15 cellular contexts compared by ENCODE assay signal in the genomic region with DNA sequence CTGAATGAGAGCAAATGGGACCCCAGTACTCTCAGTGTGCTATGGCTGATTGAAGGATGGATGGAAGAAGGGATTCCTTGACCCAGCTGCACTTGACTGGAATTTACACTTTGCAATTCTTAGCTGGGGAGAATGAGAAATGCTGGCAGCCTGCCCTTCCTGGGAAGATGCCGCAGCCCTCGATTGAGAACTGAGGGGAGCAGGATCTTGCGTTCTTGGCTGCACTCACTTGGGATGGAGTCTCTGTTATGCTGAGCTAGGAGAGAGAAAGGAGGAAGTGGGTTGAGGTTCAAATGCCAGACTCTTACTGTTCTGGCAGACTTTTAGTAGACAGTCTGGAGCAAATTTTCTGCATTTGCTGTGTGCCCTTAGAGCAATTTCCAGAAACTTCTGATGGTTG.
"Had no signal": no experiment of that assay in that cellular context is flagged by ENCODE, and none has a peak within 500 bp of the region (broad histone marks: within the 10 kb centered on the region; RNA-seq: fewer than 3 reads in every experiment).

No MANE protein-coding gene starts in this region.

- DNase-seq: activated CD4-positive, alpha-beta T cell treated with anti-CD3 and anti-CD28 coated beads for 4 hours; activated CD8-positive, alpha-beta T cell treated with anti-CD3 and anti-CD28 coated beads, Interleukin-2, amount 10 ng/mL, durations not matched to agents 7 days and 5 days; activated naive CD4-positive, alpha-beta T cell treated with Interleukin-2 at 50 U/mL for 16 hours; activated naive CD8-positive, alpha-beta T cell treated with anti-CD3 and anti-CD28 coated beads, Interleukin-2, amount 50 U/mL, for 24 hours; cerebellar nuclear complex; foreskin fibroblast; stimulated activated CD4-positive, alpha-beta T cell treated with anti-CD3 and anti-CD28 coated beads, Interleukin-4, amount 100 ng/mL, for 4 hours; stomach; T-cell; WERI-Rb-1 had no signal

- H3K27ac Mint-ChIP-seq: activated CD8-positive, alpha-beta T cell treated with anti-CD3 and anti-CD28 coated beads, Interleukin-2, amount 10 ng/mL, durations not matched to agents 7 days and 5 days; activated naive CD8-positive, alpha-beta T cell treated with anti-CD3 and anti-CD28 coated beads, Interleukin-2, amount 50 U/mL, for 24 hours; brain; dendritic cell treated with granulocyte-macrophage colony-stimulating factor and Interleukin-4, amounts not matched to agents 40 ng/mL and 50 ng/mL, for 4 days; T-cell had no signal

- H3K36me3 ChIP-seq: ovary, stomach, tibial nerve, WERI-Rb-1 had no signal

- H3K4me3 Mint-ChIP-seq: activated CD8-positive, alpha-beta T cell treated with anti-CD3 and anti-CD28 coated beads, Interleukin-2, amount 10 ng/mL, durations not matched to agents 7 days and 5 days; activated naive CD8-positive, alpha-beta T cell treated with anti-CD3 and anti-CD28 coated beads, Interleukin-2, amount 50 U/mL, for 24 hours; brain; dendritic cell treated with granulocyte-macrophage colony-stimulating factor and Interleukin-4, amounts not matched to agents 40 ng/mL and 50 ng/mL, for 4 days; neural crest cell; T-cell had no signal

- H3K4me1 Mint-ChIP-seq: activated naive CD8-positive, alpha-beta T cell treated with anti-CD3 and anti-CD28 coated beads, Interleukin-2, amount 50 U/mL, for 24 hours; neural crest cell; T-cell had no signal

- H3K27me3 ChIP-seq: ovary, stomach, tibial nerve had no signal

- H3K9me3 ChIP-seq: ovary, tibial nerve had no signal

- H3K4me3 ChIP-seq: ovary, stomach, tibial nerve had no signal

- H3K36me3 Mint-ChIP-seq: brain, T-cell had no signal

- H3K27me3 Mint-ChIP-seq: dendritic cell treated with granulocyte-macrophage colony-stimulating factor and Interleukin-4, amounts not matched to agents 40 ng/mL and 50 ng/mL, for 4 days had no signal

- ATAC-seq: activated CD8-positive, alpha-beta T cell treated with anti-CD3 and anti-CD28 coated beads, Interleukin-2, amount 10 ng/mL, durations not matched to agents 7 days and 5 days; activated naive CD8-positive, alpha-beta T cell treated with anti-CD3 and anti-CD28 coated beads, Interleukin-2, amount 50 U/mL, for 24 hours; T-cell had no signal
